9 cellular contexts compared by ENCODE assay signal in genomic region chr10:56319386-56319785, GRCh38. TPM values are rescaled to one million over a fixed set of nuclear protein-coding genes. Genes with fewer than 3 reads are reported as not detected.
DNase-seq lines count a peak whose midpoint lies in the region; ATAC-seq and TF ChIP-seq lines count a peak whose summit lies in the region.
"Had no signal": no experiment of that assay in that cellular context is flagged by ENCODE, and none has a peak within 500 bp of the region (broad histone marks: within the 10 kb centered on the region; RNA-seq: fewer than 3 reads in every experiment).

No MANE protein-coding gene starts in this region.

- no peaks in the 10 kb centered on the region for H3K27me3 ChIP-seq in upper lobe of left lung

- H3K9me3 ChIP-seq in upper lobe of left lung, result no peaks in the 10 kb centered on the region

- CTCF ChIA-PET in RWPE1 (lab: Yijun Ruan, JAX), result no interaction called here

- TF ChIP-seq EP300 in upper lobe of left lung (IDR thresholded peaks at IDR 0.05), result no peak

- TF ChIP-seq POLR2A in upper lobe of left lung (IDR thresholded peaks at IDR 0.05), result no peak

- H3K27ac ChIP-seq in RWPE1, result no peak overlapping the region
- no peak overlapping the region for H3K27ac ChIP-seq in upper lobe of left lung
- H3K27ac ChIP-seq: parathyroid adenoma had no signal

- H3K4me1 ChIP-seq in upper lobe of left lung, result no peaks in the 10 kb centered on the region
- H3K4me1 ChIP-seq: parathyroid adenoma had no signal

- DNase-seq in GM10266 (ENCODE audit: extremely low spot score), result peak; percentile 2
- DNase-seq in GM20000 (ENCODE audit: low spot score), result peak; percentile 3
- DNase-seq in RWPE1 (ENCODE audit: low spot score), result peak; percentile 16
- no peak for DNase-seq in NCI-H1694 (lab: John Stamatoyannopoulos, UW)
- no peak for DNase-seq in upper lobe of left lung
- DNase-seq in SHP77 treated with DMSO at 0.1 percent for 48 hours (lab: John Stamatoyannopoulos, UW), result no peak
- DNase-seq in putamen (ENCODE audit: low spot score), result no peak

- POLR2A ChIA-PET in RWPE1 (lab: Yijun Ruan, JAX; ENCODE audit: low non-redundant PET), result no interaction called here

- H3K4me3 ChIP-seq in upper lobe of left lung, result no peak overlapping the region

- TF ChIP-seq CTCF in GM10266 (IDR thresholded peaks at IDR 0.05; ENCODE audit: control insufficient read depth, insufficient read depth, low read depth, missing control alignments) (no peak), GM20000 (IDR thresholded peaks at IDR 0.05; ENCODE audit: extremely low read depth, missing control alignments) (no peak), RWPE1 (conservative IDR thresholded peaks at IDR 0.05; ENCODE audit: low read depth) (no peak), upper lobe of left lung (IDR thresholded peaks at IDR 0.05) (no peak)

- H3K36me3 ChIP-seq in upper lobe of left lung, result no peaks in the 10 kb centered on the region

- peak; percentile 93 for ATAC-seq in HG03095 (IDR thresholded peaks at IDR 0.05; ENCODE audit: unreplicated experiment)
- ATAC-seq in upper lobe of left lung (ENCODE audit: low FRiP score in 2 of 2), result no peak

RNA-seq across cellular contexts. Expression of gene ZWINT, which starts 41.7 kb away (rescaled TPM):
- total RNA-seq in upper lobe of left lung, result 1 to 10 TPM; 2.1 to 9.0 (median 5.9) TPM

Comparison
In these comparisons a context has a peak if more than half of its experiments do, and no peak if none do; other contexts are left out.
1. DNase-seq: peak in GM10266 (single experiment), GM20000 (single experiment) and RWPE1 (single experiment); none in NCI-H1694 (single experiment), upper lobe of left lung (0 of 2), SHP77 treated with DMSO at 0.1 percent for 48 hours (single experiment) and putamen (single experiment).